In genomic region chr14:88342980-88343379, GRCh38 we compare ENCODE assay signal across 25 cellular contexts. TPM values are rescaled to one million over a fixed set of nuclear protein-coding genes. Genes with fewer than 3 reads are reported as not detected.
"Had no signal": no experiment of that assay in that cellular context is flagged by ENCODE, and none has a peak within 500 bp of the region (broad histone marks: within the 10 kb centered on the region; RNA-seq: fewer than 3 reads in every experiment).

No MANE protein-coding gene starts in this region.

- H3K36me3 ChIP-seq: SJSA1 had no signal

- H3K27me3 ChIP-seq: SJSA1 had no signal

- DNase-seq: KBM-7, MV-4-11, NCI-H1048, NCI-H1105, NCI-H1417, NCI-H1436 treated with DMSO at 0.1 percent for 48 hours, NCI-H1694, NCI-H187 treated with DMSO at 0.1 percent for 48 hours, NCI-H2081, NCI-H2171, NCI-H226, NCI-H446, NCI-H510A, NCI-H524 treated with DMSO at 0.1 percent for 48 hours, NCI-H69, NCI-H774, Right ventricle myocardium superior, RPMI8226, SIG-M5 had no signal

- FAIRE-seq: RCC 7860 had no signal

- H3K9me3 ChIP-seq: SJSA1 had no signal

- H3K4me3 ChIP-seq: SJSA1, SK-N-MC had no signal

- H3K27ac ChIP-seq: SJSA1, SK-N-MC had no signal

RNA-seq across cellular contexts. Expression of gene KCNK10, which starts 19.9 kb away (rescaled TPM):
- total RNA-seq: HT-29, LHCN-M2, MCF 10A, Right ventricle myocardium superior, SJSA1 had no signal
